Comparison of ENCODE assay signal across 8 cellular contexts in the genomic region with DNA sequence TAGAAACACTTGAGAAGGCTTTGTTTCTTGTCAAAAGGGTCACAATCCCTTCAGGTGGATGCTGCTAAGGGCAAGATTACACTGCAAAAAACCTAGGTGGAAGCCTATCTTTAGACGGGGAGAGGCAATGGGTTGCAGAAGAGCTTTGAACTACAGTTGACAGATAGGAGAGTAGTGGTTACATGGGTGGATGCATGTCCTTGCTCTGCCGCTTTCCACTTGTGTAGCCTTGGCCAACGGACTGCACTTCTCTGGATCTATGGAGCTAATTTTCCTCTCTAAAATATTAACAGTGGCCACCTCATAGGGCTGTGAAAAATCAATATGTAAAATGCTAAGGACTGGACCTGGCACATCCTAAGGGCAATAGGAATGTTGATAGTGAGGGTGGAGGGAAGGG. TPM values are rescaled to one million over a fixed set of nuclear protein-coding genes. Genes with fewer than 3 reads are reported as not detected.
DNase-seq lines count a peak whose midpoint lies in the region; ATAC-seq and TF ChIP-seq lines count a peak whose summit lies in the region.

No MANE protein-coding gene starts in this region.

- H3K27ac ChIP-seq in ACC112 (ENCODE audit: low read depth, low read length) (no peak overlapping the region), mammary epithelial cell (ENCODE audit: insufficient read depth, low read depth, low read length) (peak overlapping the region; percentile 97), muscle layer of colon (ENCODE audit: low read depth, low read length) (peak overlapping the region; percentile 53)

- H3K27me3 ChIP-seq in ACC112 (ENCODE audit: insufficient read depth, low read length) (no peaks in the 10 kb centered on the region), mammary epithelial cell (ENCODE audit: insufficient read depth, low read length) (no peaks in the 10 kb centered on the region), muscle layer of colon (ENCODE audit: control insufficient read depth in 1 of 2, insufficient read depth in 2 of 2, low read length in 2 of 2) (no peaks in the 10 kb centered on the region)

- H3K4me3 ChIP-seq in ACC112 (ENCODE audit: low read depth, low read length) (peak overlapping the region; percentile 99), mammary epithelial cell (replicated peaks in 1 of 3; ENCODE audit: insufficient read depth in 1 of 3, low read depth in 2 of 3, low read length in 3 of 3) (peak overlapping the region; percentile 83 to 97 (median 90)), muscle layer of colon (ENCODE audit: low read depth in 1 of 2, low read length in 2 of 2) (peak overlapping the region; percentile 78 to 97), lower leg skin (ENCODE audit: low read depth, poor library complexity, severe bottlenecking) (no peak overlapping the region)

- peaks cover 12% of the 10 kb centered on the region for H3K79me2 ChIP-seq in ACC112 (ENCODE audit: control insufficient read depth, insufficient read depth, low read length, unreplicated experiment)
- H3K79me2 ChIP-seq in mammary epithelial cell (ENCODE audit: insufficient read depth, low read length): peaks cover 37% of the 10 kb centered on the region

- H3K27ac Mint-ChIP-seq in HFFc6: peak overlapping the region; percentile 100

- no peaks in the 10 kb centered on the region for H3K36me3 Mint-ChIP-seq in HFFc6 (ENCODE audit: low read depth)

- no peaks in the 10 kb centered on the region for H3K27me3 Mint-ChIP-seq in HFFc6 (ENCODE audit: insufficient read depth)

- peaks cover 6% of the 10 kb centered on the region for H3K4me1 ChIP-seq in ACC112 (ENCODE audit: control insufficient read depth, insufficient read depth, low read length, unreplicated experiment)
- H3K4me1 ChIP-seq in mammary epithelial cell (ENCODE audit: insufficient read depth, low read length): peaks cover 7% of the 10 kb centered on the region
- peaks cover 12% of the 10 kb centered on the region for H3K4me1 ChIP-seq in muscle layer of colon (ENCODE audit: insufficient read depth, low read length)

- TF ChIP-seq CTCF in HFFc6 (IDR thresholded peaks at IDR 0.05) (no peak), mammary epithelial cell (conservative IDR thresholded peaks at IDR 0.05 in 1 of 2, IDR thresholded peaks at IDR 0.05 in 1 of 2; ENCODE audit: extremely low read depth in 1 of 2, insufficient read depth in 1 of 2, low read depth in 1 of 2, low read length in 2 of 2) (no peak), lower leg skin (IDR thresholded peaks at IDR 0.05) (no peak)

- peaks cover 44% of the 10 kb centered on the region for H3K4me1 Mint-ChIP-seq in HFFc6 (ENCODE audit: low read depth)

- H3K9me3 ChIP-seq in mammary epithelial cell (replicated peaks; ENCODE audit: insufficient read depth, low read length) (no peaks in the 10 kb centered on the region), muscle layer of colon (ENCODE audit: low read length) (no peaks in the 10 kb centered on the region)

- peak overlapping the region; percentile 98 for H3K4me3 Mint-ChIP-seq in HFFc6

- H3K9ac ChIP-seq in mammary epithelial cell (ENCODE audit: insufficient read depth, low read length) (peak overlapping the region; percentile 91), muscle layer of colon (ENCODE audit: low read length) (peak overlapping the region; percentile 93)

- WGBS in mammary epithelial cell (ENCODE audit: low coverage, missing lambda C conversion rate): 4% methylated on average over 3 of the region's 3 CpGs
- 45 to 52% methylated on average over 3 of the region's 3 CpGs for WGBS in lower leg skin, 2 donors

- H2AFZ ChIP-seq in ACC112 (ENCODE audit: low read length, unreplicated experiment) (no peak overlapping the region), mammary epithelial cell (ENCODE audit: low read depth, low read length) (no peak overlapping the region)

- no peaks in the 10 kb centered on the region for H3K9me3 Mint-ChIP-seq in HFFc6

- CTCF ChIA-PET in mammary epithelial cell (lab: Charles Lee; ENCODE audit: low non-redundant PET): no interaction called here

- in situ Hi-C loops in mammary epithelial cell (cut with MboI; ENCODE audit: low sequenced_read_pairs in 2 of 2): no loop called here

- no TSS peak for BruUV-seq in mammary epithelial cell (replicated peaks; lab: Mats Ljungman, UMichigan)

- DNase-seq in HFFc6: no peak
- no peak for DNase-seq in mammary epithelial cell
- DNase-seq in lower leg skin (ENCODE audit: low spot score in 2 of 2): no peak
- DNase-seq in pons (ENCODE audit: low spot score): no peak
- DNase-seq in AG20443 (ENCODE audit: low spot score): no peak

- dilution Hi-C loops in mammary epithelial cell (cut with HindIII; ENCODE audit: low sequenced_read_pairs): no loop called here

- H3K36me3 ChIP-seq in ACC112 (ENCODE audit: insufficient read depth, low read length): no peaks in the 10 kb centered on the region
- H3K36me3 ChIP-seq in mammary epithelial cell (ENCODE audit: insufficient read depth, low read length): no peaks in the 10 kb centered on the region
- peaks cover 5% of the 10 kb centered on the region for H3K36me3 ChIP-seq in muscle layer of colon (ENCODE audit: insufficient read depth, low read length)

- no peaks in the 10 kb centered on the region for H4K20me1 ChIP-seq in mammary epithelial cell (ENCODE audit: insufficient read depth, low read length)

- intact Hi-C loops in mammary epithelial cell (cut with micrococcal nuclease) (no loop called here), lower leg skin (cut with DNase I; ENCODE audit: low total_unique reads) (no loop called here)

- ATAC-seq in HG03095 (IDR thresholded peaks at IDR 0.05; ENCODE audit: unreplicated experiment): no peak

- H3K4me2 ChIP-seq in mammary epithelial cell (ENCODE audit: insufficient read depth, low read depth, low read length): peak overlapping the region; percentile 81

- no peak for TF ChIP-seq POLR2A in lower leg skin (IDR thresholded peaks at IDR 0.05)

RNA-seq across cellular contexts. Expression of a gene that starts 1.0 kb away (rescaled TPM):
- total RNA-seq in HFFc6 (2021; fragmentation: NEBNext Ultra II Directional; extraction: Animal tissue kit (Norgen Biotek cat#: 25700)): 10 to 100 TPM in 3 of 6 experiments, 1 to 10 TPM in 3; 7.8 to 17.6 (median 9.8) TPM
- total RNA-seq in mammary epithelial cell: 10 to 100 TPM; 13.5 to 36.5 TPM
- 25.1 TPM for polyA plus RNA-seq in mammary epithelial cell
- polyA minus RNA-seq in mammary epithelial cell: 27.0 TPM
- total RNA-seq in lower leg skin: 100 to 1,000 TPM in 1 of 4 donors, 10 to 100 TPM in 3; 64.3 to 116 (median 70.1) TPM

RNA-seq across cellular contexts. Expression of a gene that starts 1.4 kb away (rescaled TPM):
- 10 to 100 TPM; 16.5 to 23.5 (median 18.1) TPM for total RNA-seq in HFFc6 (2021; fragmentation: NEBNext Ultra II Directional; extraction: Animal tissue kit (Norgen Biotek cat#: 25700))
- total RNA-seq in mammary epithelial cell: 10 to 100 TPM; 16.5 to 17.3 TPM
- polyA plus RNA-seq in mammary epithelial cell: 26.3 TPM
- 26.2 TPM for polyA minus RNA-seq in mammary epithelial cell
- 10 to 100 TPM; 28.6 to 34.5 (median 28.9) TPM for total RNA-seq in lower leg skin

RNA-seq across cellular contexts. Expression of a gene that starts 22.3 kb away (rescaled TPM):
- 1 to 10 TPM; 1.4 to 2.6 (median 1.7) TPM for total RNA-seq in HFFc6 (2021; fragmentation: NEBNext Ultra II Directional; extraction: Animal tissue kit (Norgen Biotek cat#: 25700))
- total RNA-seq in mammary epithelial cell (1 to 10 TPM; 5.7 to 7.5 TPM), lower leg skin (100 to 1,000 TPM in 1 of 4 donors, 10 to 100 TPM in 3; 25.4 to 115 (median 54.9) TPM)
- 4.0 TPM for polyA plus RNA-seq in mammary epithelial cell
- polyA minus RNA-seq in mammary epithelial cell: 2.1 TPM

RNA-seq across cellular contexts. Expression of a gene that starts 28.6 kb away (rescaled TPM):
- total RNA-seq in HFFc6 (2021; fragmentation: NEBNext Ultra II Directional; extraction: Animal tissue kit (Norgen Biotek cat#: 25700)): 1 to 10 TPM in 3 of 6 experiments, under 1 TPM in 3; 0.47 to 2.1 (median 0.99) TPM
- 1 to 10 TPM; 5.2 to 5.8 TPM for total RNA-seq in mammary epithelial cell
- 0.93 TPM for polyA plus RNA-seq in mammary epithelial cell
- polyA minus RNA-seq in mammary epithelial cell: 0.67 TPM
- total RNA-seq in lower leg skin: 10 to 100 TPM in 3 of 4 donors, 1 to 10 TPM in 1; 9.2 to 33.3 (median 16.7) TPM

RNA-seq across cellular contexts. Expression of a gene that starts 34.7 kb away (rescaled TPM):
- total RNA-seq in HFFc6 (2021; fragmentation: NEBNext Ultra II Directional; extraction: Animal tissue kit (Norgen Biotek cat#: 25700)): 1 to 10 TPM; 4.9 to 6.8 (median 6.3) TPM
- total RNA-seq in mammary epithelial cell (1 to 10 TPM; 3.0 to 3.6 TPM), lower leg skin (1 to 10 TPM; 1.7 to 3.7 (median 2.5) TPM)
- 5.3 TPM for polyA plus RNA-seq in mammary epithelial cell
- polyA minus RNA-seq in mammary epithelial cell: 0.57 TPM
